In the genomic region with DNA sequence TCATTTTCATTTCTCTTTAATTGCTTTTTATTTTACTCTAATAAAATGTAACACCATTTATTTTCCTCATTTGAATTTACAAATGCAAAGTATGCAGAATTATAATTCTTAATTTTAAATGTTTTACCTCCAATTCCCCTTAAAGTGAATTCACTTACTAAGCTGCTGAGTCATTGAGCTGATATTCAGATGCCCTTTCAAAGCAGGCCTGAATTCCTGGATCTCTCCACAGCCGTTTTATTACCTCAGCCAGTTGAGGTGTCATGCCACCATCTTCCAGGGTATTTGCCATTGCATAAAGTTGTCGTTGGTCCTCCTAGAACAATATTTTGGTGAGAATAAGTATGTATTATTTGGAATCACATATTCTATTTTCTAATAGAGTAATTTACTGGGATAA, we compare ENCODE assay signal across 16 cellular contexts. TPM values are rescaled to one million over a fixed set of nuclear protein-coding genes. Genes with fewer than 3 reads are reported as not detected.
DNase-seq lines count a peak whose midpoint lies in the region; ATAC-seq, FAIRE-seq and TF ChIP-seq lines count a peak whose summit lies in the region.
"Had no signal": no experiment of that assay in that cellular context is flagged by ENCODE, and none has a peak within 500 bp of the region (broad histone marks: within the 10 kb centered on the region; RNA-seq: fewer than 3 reads in every experiment).

No MANE protein-coding gene starts in this region.

- no peak overlapping the region for H3K9ac ChIP-seq in adipocyte (ENCODE audit: low read length)

- peak; percentile 51 for ATAC-seq in left ventricle myocardium superior

- intact Hi-C loops in left ventricle myocardium superior (cut with micrococcal nuclease) = no loop called here

- no peak overlapping the region for H2AFZ ChIP-seq in ACC112 (ENCODE audit: low read length, unreplicated experiment)

- no peaks in the 10 kb centered on the region for H3K9me3 ChIP-seq in adipocyte (ENCODE audit: control insufficient read depth, low read length)
- H3K9me3 ChIP-seq: ovary had no signal

- no peaks in the 10 kb centered on the region for H3K27me3 Mint-ChIP-seq in activated CD4-positive, alpha-beta memory T cell treated with anti-CD3 and anti-CD28 coated beads, Interleukin-2, amount 10 ng/mL, durations not matched to agents 7 days and 5 days

- H3K4me3 Mint-ChIP-seq in activated CD4-positive, alpha-beta memory T cell treated with anti-CD3 and anti-CD28 coated beads, Interleukin-2, amount 10 ng/mL, durations not matched to agents 7 days and 5 days = no peak overlapping the region

- no peak for TF ChIP-seq CTCF in D721Med (IDR thresholded peaks at IDR 0.05; ENCODE audit: insufficient read depth, missing control alignments)

- H3K9me3 Mint-ChIP-seq in activated CD4-positive, alpha-beta memory T cell treated with anti-CD3 and anti-CD28 coated beads, Interleukin-2, amount 10 ng/mL, durations not matched to agents 7 days and 5 days = peaks cover 5% of the 10 kb centered on the region

- H3K27me3 ChIP-seq in ACC112 (ENCODE audit: insufficient read depth, low read length) (no peaks in the 10 kb centered on the region), adipocyte (replicated peaks; ENCODE audit: control insufficient read depth, insufficient read depth, low read length) (no peaks in the 10 kb centered on the region)
- H3K27me3 ChIP-seq: ovary had no signal

- H3K27ac ChIP-seq in ACC112 (ENCODE audit: low read depth, low read length) = 0 out of 2 replicates have a peak overlapping the region, but pooled peaks have one; percentile 10
- H3K27ac ChIP-seq: ovary, VCaP had no signal

- H3K36me3 ChIP-seq in ACC112 (ENCODE audit: insufficient read depth, low read length) (no peaks in the 10 kb centered on the region), adipocyte (ENCODE audit: control insufficient read depth, insufficient read depth, low read length, severe bottlenecking) (no peaks in the 10 kb centered on the region)
- H3K36me3 ChIP-seq: ovary had no signal

- no peak overlapping the region for H3K4me3 ChIP-seq in ACC112 (ENCODE audit: low read depth, low read length)
- no peak overlapping the region for H3K4me3 ChIP-seq in adipocyte (ENCODE audit: low read length)
- H3K4me3 ChIP-seq: ovary had no signal

- no peaks in the 10 kb centered on the region for H3K4me1 Mint-ChIP-seq in activated CD4-positive, alpha-beta memory T cell treated with anti-CD3 and anti-CD28 coated beads, Interleukin-2, amount 10 ng/mL, durations not matched to agents 7 days and 5 days

- DNase-seq in H54 (ENCODE audit: insufficient read length, low spot score) (peak; percentile 6), adipocyte (ENCODE audit: low read depth) (peak; percentile 54), left ventricle myocardium superior (no peak), NCI-H2107 treated with DMSO at 0.1 percent for 48 hours (lab: John Stamatoyannopoulos, UW; ENCODE audit: unreplicated experiment) (no peak), D721Med (ENCODE audit: insufficient read length, low spot score) (no peak)
- no peak for DNase-seq in activated CD4-positive, alpha-beta memory T cell treated with anti-CD3 and anti-CD28 coated beads, Interleukin-2, amount 10 ng/mL, durations not matched to agents 7 days and 5 days
- DNase-seq in stimulated activated CD4-positive, alpha-beta T cell treated with anti-CD3 and anti-CD28 coated beads, Interleukin-12 subunit alpha, Interleukin-12 subunit beta, amount 100 ng/mL, for 4 hours = no peak
- DNase-seq: C1 segment of cervical spinal cord; effector CD4-positive, alpha-beta T cell; NCI-H1105; NCI-H446 treated with DMSO at 0.1 percent for 48 hours; ovary; SHP77 treated with DMSO at 0.1 percent for 48 hours had no signal

- peaks cover 12% of the 10 kb centered on the region for H3K4me1 ChIP-seq in ACC112 (ENCODE audit: control insufficient read depth, insufficient read depth, low read length, unreplicated experiment)
- H3K4me1 ChIP-seq in adipocyte (ENCODE audit: control insufficient read depth, insufficient read depth, low read length) = peaks cover 42% of the 10 kb centered on the region

- CTCF ChIA-PET in activated CD4-positive, alpha-beta memory T cell treated with anti-CD3 and anti-CD28 coated beads, Interleukin-2, amount 10 ng/mL, durations not matched to agents 7 days and 5 days (lab: Charles Lee) = no interaction called here

- no peaks in the 10 kb centered on the region for H3K79me2 ChIP-seq in ACC112 (ENCODE audit: control insufficient read depth, insufficient read depth, low read length, unreplicated experiment)

- FAIRE-seq in H54 (lab: Jason Lieb, UNC) = peak; percentile 93
- FAIRE-seq in D721Med (lab: Jason Lieb, UNC) = no peak

- POLR2A ChIA-PET in activated CD4-positive, alpha-beta memory T cell treated with anti-CD3 and anti-CD28 coated beads, Interleukin-2, amount 10 ng/mL, durations not matched to agents 7 days and 5 days (lab: Charles Lee) = no interaction called here

- no peak for TF ChIP-seq POLR2A in H54 (IDR thresholded peaks at IDR 0.05; ENCODE audit: low read depth, low read length)

- no peaks in the 10 kb centered on the region for H3K36me3 Mint-ChIP-seq in activated CD4-positive, alpha-beta memory T cell treated with anti-CD3 and anti-CD28 coated beads, Interleukin-2, amount 10 ng/mL, durations not matched to agents 7 days and 5 days (ENCODE audit: low read depth)

- no peak overlapping the region for H3K27ac Mint-ChIP-seq in activated CD4-positive, alpha-beta memory T cell treated with anti-CD3 and anti-CD28 coated beads, Interleukin-2, amount 10 ng/mL, durations not matched to agents 7 days and 5 days

RNA-seq across cellular contexts. Expression of gene GNAT3, which starts 33.2 kb away (rescaled TPM):
- total RNA-seq in left ventricle myocardium superior = not detected
- not detected for total RNA-seq in activated CD4-positive, alpha-beta memory T cell treated with anti-CD3 and anti-CD28 coated beads, Interleukin-2, amount 10 ng/mL, durations not matched to agents 7 days and 5 days
- total RNA-seq: ovary, urinary bladder had no signal

Comparison
In these comparisons a context has a peak if more than half of its experiments do, and no peak if none do; other contexts are left out.
1. DNase-seq: peak in H54 (single experiment) and adipocyte (single experiment); none in left ventricle myocardium superior (single experiment), NCI-H2107 treated with DMSO at 0.1 percent for 48 hours (single experiment), activated CD4-positive, alpha-beta memory T cell treated with anti-CD3 and anti-CD28 coated beads, Interleukin-2, amount 10 ng/mL, durations not matched to agents 7 days and 5 days (single experiment), D721Med (single experiment) and stimulated activated CD4-positive, alpha-beta T cell treated with anti-CD3 and anti-CD28 coated beads, Interleukin-12 subunit alpha, Interleukin-12 subunit beta, amount 100 ng/mL, for 4 hours (single experiment).